In the genomic region with DNA sequence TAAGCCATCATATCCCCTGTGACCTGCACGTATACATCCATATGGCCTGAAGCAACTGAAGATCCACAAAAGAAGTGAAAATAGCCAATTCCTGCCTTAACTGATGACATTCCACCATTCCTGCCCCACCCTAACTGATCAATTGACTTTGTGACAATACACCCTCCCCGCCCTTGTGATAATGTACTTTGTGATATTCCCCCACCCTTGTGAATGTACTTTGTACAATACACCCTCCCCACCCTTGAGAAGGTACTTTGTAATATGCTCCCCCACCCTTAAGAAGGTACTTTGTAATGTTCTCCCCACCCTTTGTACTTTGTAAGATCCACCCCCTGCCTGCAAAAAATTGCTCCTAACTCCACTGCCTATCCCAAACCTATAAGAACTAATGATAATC, we compare ENCODE assay signal across 4 cellular contexts. TPM values are rescaled to one million over a fixed set of nuclear protein-coding genes. Genes with fewer than 3 reads are reported as not detected.
"Had no signal": no experiment of that assay in that cellular context is flagged by ENCODE, and none has a peak within 500 bp of the region (broad histone marks: within the 10 kb centered on the region; RNA-seq: fewer than 3 reads in every experiment).

No MANE protein-coding gene starts in this region.

RNA-seq across cellular contexts. Expression of a gene that starts 49.3 kb away (rescaled TPM):
- total RNA-seq: subcutaneous adipose tissue, thoracic aorta, thyroid gland, vagina had no signal
